Comparison of ENCODE assay signal across 11 cellular contexts in the genomic region with DNA sequence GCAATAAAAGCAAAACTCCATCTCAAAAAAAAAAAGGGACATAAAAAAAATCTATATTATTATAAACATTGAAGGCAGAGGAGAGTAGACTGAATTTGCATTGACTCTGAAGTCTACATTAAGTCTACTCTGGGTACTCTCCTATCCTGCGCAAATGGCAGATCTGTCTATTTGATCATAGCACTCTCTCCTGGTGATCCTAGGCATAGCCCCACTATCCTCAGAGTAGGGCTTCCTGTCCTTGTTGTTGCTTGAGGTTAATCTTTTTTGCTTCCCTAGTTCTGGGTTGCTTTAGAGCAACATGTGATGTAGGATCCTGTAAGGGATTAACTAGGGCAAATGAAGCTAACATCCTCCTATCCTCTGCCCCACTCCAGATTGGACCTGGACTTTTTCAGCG. TPM values are rescaled to one million over a fixed set of nuclear protein-coding genes. Genes with fewer than 3 reads are reported as not detected.
A peak's percentile ranks its signal among the peaks of the same experiment; 100 is the strongest.
DNase-seq lines count a peak whose midpoint lies in the region; ATAC-seq, FAIRE-seq and TF ChIP-seq lines count a peak whose summit lies in the region.
"Had no signal": no experiment of that assay in that cellular context is flagged by ENCODE, and none has a peak within 500 bp of the region (broad histone marks: within the 10 kb centered on the region; RNA-seq: fewer than 3 reads in every experiment).

No MANE protein-coding gene starts in this region.

- no peak overlapping the region for H2AFZ ChIP-seq in astrocyte (ENCODE audit: low read depth, low read length)

- POLR2A ChIA-PET in CD4-positive, alpha-beta T cell (lab: Charles Lee) = no interaction called here
- POLR2A ChIA-PET in HEK293T (lab: Yijun Ruan, JAX) = no interaction called here

- no peak for DNase-seq in CD4-positive, alpha-beta T cell
- DNase-seq in HEK293T (ENCODE audit: extremely low spot score) (peak; percentile 20), astrocyte (ENCODE audit: low read depth) (no peak), left colon (no peak), aorta (no peak), NCI-H146 treated with DMSO at 0.1 percent for 48 hours (lab: John Stamatoyannopoulos, UW; ENCODE audit: unreplicated experiment) (no peak), GM20000 (ENCODE audit: low spot score) (no peak)
- DNase-seq: effector CD8-positive, alpha-beta T cell; pancreas had no signal

- H3K9ac ChIP-seq in astrocyte (ENCODE audit: low read length) = no peak overlapping the region
- H3K9ac ChIP-seq: KMS-11 had no signal

- no peaks in the 10 kb centered on the region for H3K27me3 ChIP-seq in CD4-positive, alpha-beta T cell (ENCODE audit: control insufficient read depth, insufficient read depth, low read length)
- H3K27me3 ChIP-seq in astrocyte (ENCODE audit: insufficient read depth, low read length) (no peaks in the 10 kb centered on the region), aorta (ENCODE audit: control insufficient read depth in 1 of 2, insufficient read depth in 2 of 2, low read length in 1 of 2) (no peaks in the 10 kb centered on the region)
- H3K27me3 ChIP-seq: pancreas had no signal

- ATAC-seq in CD4-positive, alpha-beta T cell (ENCODE audit: poor library complexity) = peak; percentile 55
- ATAC-seq in left colon (peak; percentile 63), aorta (ENCODE audit: low FRiP score) (no peak), HG03135 (IDR thresholded peaks at IDR 0.05; ENCODE audit: unreplicated experiment) (no peak)
- ATAC-seq: pancreas had no signal

- no peaks in the 10 kb centered on the region for H3K9me3 ChIP-seq in CD4-positive, alpha-beta T cell (ENCODE audit: control insufficient read depth, low read length)
- H3K9me3 ChIP-seq in astrocyte (ENCODE audit: insufficient read depth, low read depth, low read length) (no peaks in the 10 kb centered on the region), aorta (ENCODE audit: control insufficient read depth, low read length) (no peaks in the 10 kb centered on the region)
- H3K9me3 ChIP-seq: pancreas had no signal

- peaks cover 72% of the 10 kb centered on the region for H4K20me1 ChIP-seq in astrocyte (ENCODE audit: insufficient read depth, low read length)

- H3K36me3 ChIP-seq in astrocyte (ENCODE audit: insufficient read depth, low read length) (peaks cover 14% of the 10 kb centered on the region), aorta (ENCODE audit: control insufficient read depth in 1 of 2, insufficient read depth in 2 of 2, low read length in 1 of 2) (no peaks in the 10 kb centered on the region)

- H3K4me1 Mint-ChIP-seq in CD4-positive, alpha-beta T cell (ENCODE audit: low read depth) = peaks cover 53% of the 10 kb centered on the region
- H3K4me1 Mint-ChIP-seq in astrocyte (ENCODE audit: low read depth, unreplicated experiment) = no peaks in the 10 kb centered on the region

- H3K4me2 ChIP-seq in astrocyte (ENCODE audit: low read length) = no peak overlapping the region
- H3K4me2 ChIP-seq: KMS-11 had no signal

- H3K4me1 ChIP-seq in astrocyte (ENCODE audit: insufficient read depth, low read length) = no peaks in the 10 kb centered on the region
- H3K4me1 ChIP-seq in aorta (ENCODE audit: control insufficient read depth in 1 of 2, insufficient read depth in 2 of 2, low read length in 2 of 2) = no peaks in the 10 kb centered on the region
- H3K4me1 ChIP-seq: pancreas had no signal

- intact Hi-C loops in CD4-positive, alpha-beta T cell (cut with DNase I, micrococcal nuclease) = no loop called here
- intact Hi-C loops in left colon (cut with DNase I, micrococcal nuclease) (no loop called here), aorta (cut with DNase I) (no loop called here)

- H3K27ac Mint-ChIP-seq in CD4-positive, alpha-beta T cell = no peak overlapping the region
- H3K27ac Mint-ChIP-seq in astrocyte (ENCODE audit: unreplicated experiment) = no peak overlapping the region

- FAIRE-seq in astrocyte (lab: Jason Lieb, UNC) = no peak
- FAIRE-seq: pancreas had no signal

- no peak overlapping the region for H3K27ac ChIP-seq in CD4-positive, alpha-beta T cell (ENCODE audit: low read depth, low read length)
- H3K27ac ChIP-seq in astrocyte (ENCODE audit: low read depth, low read length) = no peak overlapping the region
- H3K27ac ChIP-seq in aorta (ENCODE audit: low read depth in 1 of 2, low read length in 2 of 2) = no peak overlapping the region
- H3K27ac ChIP-seq: KMS-11, pancreas had no signal

- H3K4me3 ChIP-seq in astrocyte (ENCODE audit: insufficient read depth, low read depth, low read length) (no peak overlapping the region), aorta (ENCODE audit: low read length in 2 of 2) (no peak overlapping the region)
- H3K4me3 ChIP-seq: pancreas had no signal

- no peaks in the 10 kb centered on the region for H3K27me3 Mint-ChIP-seq in CD4-positive, alpha-beta T cell
- no peaks in the 10 kb centered on the region for H3K27me3 Mint-ChIP-seq in astrocyte (ENCODE audit: low read depth, unreplicated experiment)

- no peak overlapping the region for H3K4me3 Mint-ChIP-seq in CD4-positive, alpha-beta T cell
- H3K4me3 Mint-ChIP-seq in astrocyte (ENCODE audit: unreplicated experiment) = no peak overlapping the region

- 72 to 77% methylated on average over 2 of the region's 2 CpGs for WGBS in aorta, 2 donors

- H3K79me2 ChIP-seq in astrocyte (ENCODE audit: insufficient read depth, low read length) = peaks cover 76% of the 10 kb centered on the region

- no peak for TF ChIP-seq CTCF in CD4-positive, alpha-beta T cell (IDR thresholded peaks at IDR 0.05)
- TF ChIP-seq CTCF in astrocyte (IDR thresholded peaks at IDR 0.05; ENCODE audit: insufficient read depth, low read depth, low read length) (peak; percentile 17), GM20000 (IDR thresholded peaks at IDR 0.05; ENCODE audit: extremely low read depth, missing control alignments) (no peak)

- CTCF ChIA-PET in CD4-positive, alpha-beta T cell (lab: Charles Lee) = no interaction called here
- CTCF ChIA-PET in HEK293T (lab: Yijun Ruan, JAX) = no interaction called here

- peaks cover 69% of the 10 kb centered on the region for H3K36me3 Mint-ChIP-seq in CD4-positive, alpha-beta T cell (ENCODE audit: low read depth)
- peaks cover 10% of the 10 kb centered on the region for H3K36me3 Mint-ChIP-seq in astrocyte (ENCODE audit: low read depth, unreplicated experiment)

- no peaks in the 10 kb centered on the region for H3K9me3 Mint-ChIP-seq in CD4-positive, alpha-beta T cell
- H3K9me3 Mint-ChIP-seq in astrocyte (ENCODE audit: unreplicated experiment) = no peaks in the 10 kb centered on the region

TF ChIP-seq in HEK293T, 16 proteins besides CTCF, POLR2A, EP300 and RAD21:
- no peak for TF ChIP-seq LEF1 (IDR thresholded peaks at IDR 0.05; ENCODE audit: borderline replicate concordance)
- no peak for TF ChIP-seq SUZ12 (IDR thresholded peaks at IDR 0.05)
- no peak for TF ChIP-seq TARDBP (IDR thresholded peaks at IDR 0.05)
- no peak for TF ChIP-seq SP1 (IDR thresholded peaks at IDR 0.05)
- TF ChIP-seq, protein P1, sequence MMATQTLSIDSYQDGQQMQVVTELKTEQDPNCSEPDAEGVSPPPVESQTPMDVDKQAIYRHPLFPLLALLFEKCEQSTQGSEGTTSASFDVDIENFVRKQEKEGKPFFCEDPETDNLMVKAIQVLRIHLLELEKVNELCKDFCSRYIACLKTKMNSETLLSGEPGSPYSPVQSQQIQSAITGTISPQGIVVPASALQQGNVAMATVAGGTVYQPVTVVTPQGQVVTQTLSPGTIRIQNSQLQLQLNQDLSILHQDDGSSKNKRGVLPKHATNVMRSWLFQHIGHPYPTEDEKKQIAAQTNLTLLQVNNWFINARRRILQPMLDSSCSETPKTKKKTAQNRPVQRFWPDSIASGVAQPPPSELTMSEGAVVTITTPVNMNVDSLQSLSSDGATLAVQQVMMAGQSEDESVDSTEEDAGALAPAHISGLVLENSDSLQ (IDR thresholded peaks at IDR 0.05) = no peak
- TF ChIP-seq HDGF (IDR thresholded peaks at IDR 0.05; ENCODE audit: borderline replicate concordance) = no peak
- no peak for TF ChIP-seq ARNT (IDR thresholded peaks at IDR 0.05)
- no peak for TF ChIP-seq FOXM1 (IDR thresholded peaks at IDR 0.05; ENCODE audit: borderline replicate concordance)
- TF ChIP-seq ELF4 (IDR thresholded peaks at IDR 0.05) = no peak
- TF ChIP-seq CTBP1 (IDR thresholded peaks at IDR 0.05; ENCODE audit: borderline replicate concordance) = no peak
- no peak for TF ChIP-seq NFRKB (IDR thresholded peaks at IDR 0.05)
- TF ChIP-seq BHLHE40 (IDR thresholded peaks at IDR 0.05; ENCODE audit: borderline replicate concordance) = no peak
- TF ChIP-seq FOXA1 (IDR thresholded peaks at IDR 0.05) = no peak

RNA-seq across cellular contexts. Expression of a gene that starts 13.4 kb away (rescaled TPM):
- 10 to 100 TPM; 50.2 TPM for total RNA-seq in CD4-positive, alpha-beta T cell
- total RNA-seq in astrocyte (69.0 and 73.1 TPM in 2 replicates), left colon (100 to 1,000 TPM in 1 of 2 donors, 10 to 100 TPM in 1; 96.1 to 122 TPM), aorta (100 to 1,000 TPM; 111 to 126 TPM)
- polyA plus RNA-seq in aorta = 10 to 100 TPM; 30.1 to 39.8 TPM

Comparison
In these comparisons a context has a peak if more than half of its experiments do, and no peak if none do; other contexts are left out.
1. ATAC-seq: peak in CD4-positive, alpha-beta T cell (single experiment) and left colon (single experiment); none in aorta (single experiment) and HG03135 (single experiment).